24 cellular contexts compared by ENCODE assay signal in genomic region chr3:195064300-195064931, GRCh38.
DNase-seq lines count a peak whose midpoint lies in the region; ATAC-seq and TF ChIP-seq lines count a peak whose summit lies in the region.
"Had no signal": no experiment of that assay in that cellular context is flagged by ENCODE, and none has a peak within 500 bp of the region (broad histone marks: within the 10 kb centered on the region; RNA-seq: fewer than 3 reads in every experiment).

No MANE protein-coding gene starts in this region.

- H3K36me3 ChIP-seq in BLaER1 (peaks cover 10% of the 10 kb centered on the region), Panc1 (ENCODE audit: control insufficient read depth, insufficient read depth, low read length) (no peaks in the 10 kb centered on the region), heart right ventricle (peaks cover 0 to 8% (median 0%) of the 10 kb centered on the region in 9 donors), osteoblast (ENCODE audit: insufficient read depth, low read length) (no peaks in the 10 kb centered on the region), smooth muscle cell (ENCODE audit: low read depth) (no peaks in the 10 kb centered on the region)
- H3K36me3 ChIP-seq: uterus, WERI-Rb-1 had no signal

- H3K9me3 ChIP-seq in BLaER1 = peaks cover 8% of the 10 kb centered on the region; the same call in 1 of the 2 replicates
- H3K9me3 ChIP-seq in Panc1 (ENCODE audit: control insufficient read depth, insufficient read depth, low read depth, low read length) = no peaks in the 10 kb centered on the region
- no peaks in the 10 kb centered on the region for H3K9me3 ChIP-seq in heart right ventricle
- no peaks in the 10 kb centered on the region for H3K9me3 ChIP-seq in osteoblast (ENCODE audit: low read depth, low read length)
- H3K9me3 ChIP-seq in smooth muscle cell (replicated peaks; ENCODE audit: low read depth) = no peaks in the 10 kb centered on the region
- H3K9me3 ChIP-seq: uterus had no signal

- H3K27ac ChIP-seq in BLaER1 = peak overlapping the region; percentile 52
- H3K27ac ChIP-seq in Panc1 (ENCODE audit: low read length) = peak overlapping the region; percentile 64
- H3K27ac ChIP-seq in heart right ventricle = peak overlapping the region in 7 of 10 donors; percentile 10 to 88 (median 65)
- no peak overlapping the region for H3K27ac ChIP-seq in osteoblast (ENCODE audit: low read depth, low read length)
- H3K27ac ChIP-seq in smooth muscle cell (ENCODE audit: low read depth) = no peak overlapping the region
- H3K27ac ChIP-seq: parathyroid adenoma, uterus, WERI-Rb-1 had no signal

- H3K4me1 ChIP-seq in BLaER1 = peaks cover 50% of the 10 kb centered on the region
- no peaks in the 10 kb centered on the region for H3K4me1 ChIP-seq in Panc1 (ENCODE audit: control insufficient read depth, insufficient read depth, low read length)
- H3K4me1 ChIP-seq in heart right ventricle = peaks cover 0 to 30% (median 12%) of the 10 kb centered on the region in 9 donors
- no peaks in the 10 kb centered on the region for H3K4me1 ChIP-seq in osteoblast (ENCODE audit: insufficient read depth, low read length)
- peaks cover 5% of the 10 kb centered on the region for H3K4me1 ChIP-seq in smooth muscle cell (ENCODE audit: low read depth)
- H3K4me1 ChIP-seq: parathyroid adenoma, uterus had no signal

- H3K79me2 ChIP-seq in osteoblast (ENCODE audit: insufficient read depth, low read length) (no peaks in the 10 kb centered on the region), smooth muscle cell (ENCODE audit: low read depth) (no peaks in the 10 kb centered on the region)
- H3K79me2 ChIP-seq: parathyroid adenoma had no signal

- intact Hi-C loops in Panc1 (cut with micrococcal nuclease; ENCODE audit: unreplicated experiment) = no loop called here
- intact Hi-C loops in heart right ventricle (cut with DNase I) = no loop called here

- peak overlapping the region; percentile 44; the same call in 1 of the 2 replicates for H3K9ac ChIP-seq in BLaER1
- no peak overlapping the region for H3K9ac ChIP-seq in smooth muscle cell (ENCODE audit: low read depth)
- H3K9ac ChIP-seq: parathyroid adenoma had no signal

- 37 to 50% methylated on average over 8 of the region's 8 CpGs for WGBS in heart right ventricle, 2 donors
- 87% methylated on average over 8 of the region's 8 CpGs for WGBS in smooth muscle cell (ENCODE audit: low lambda C conversion rate)

- H2AFZ ChIP-seq in osteoblast (ENCODE audit: low read length) (no peak overlapping the region), smooth muscle cell (ENCODE audit: low read depth) (no peak overlapping the region)

- H3K4me3 ChIP-seq in BLaER1 = no peak overlapping the region
- no peak overlapping the region for H3K4me3 ChIP-seq in Panc1 (ENCODE audit: low read depth in 2 of 2, low read length in 2 of 2)
- no peak overlapping the region for H3K4me3 ChIP-seq in heart right ventricle
- no peak overlapping the region for H3K4me3 ChIP-seq in osteoblast (ENCODE audit: insufficient read depth, low read length)
- H3K4me3 ChIP-seq in smooth muscle cell = no peak overlapping the region
- H3K4me3 ChIP-seq: skin epidermis, uterus had no signal

- no peak for ATAC-seq in Panc1
- ATAC-seq in heart right ventricle = peak in 7 of 8 donors; percentile 41 to 73 (median 60)
- ATAC-seq: activated CD8-positive, alpha-beta T cell treated with anti-CD3 and anti-CD28 coated beads for 36 hours; natural killer cell had no signal

- no peaks in the 10 kb centered on the region for H3F3A ChIP-seq in smooth muscle cell (ENCODE audit: low read depth)

- TF ChIP-seq CTCF in Panc1 (IDR thresholded peaks at IDR 0.05) = no peak
- no peak for TF ChIP-seq CTCF in heart right ventricle (IDR thresholded peaks at IDR 0.05)
- no peak for TF ChIP-seq CTCF in osteoblast (IDR thresholded peaks at IDR 0.05; ENCODE audit: extremely low read depth, low read depth, low read length)
- TF ChIP-seq CTCF in smooth muscle cell (IDR thresholded peaks at IDR 0.05; ENCODE audit: borderline replicate concordance, insufficient read depth, poor library complexity, severe bottlenecking) = no peak

- DNase-seq in Panc1 (ENCODE audit: low read depth, low spot score) (no peak), heart right ventricle (peak in 1 of 2 donors; percentile 47), osteoblast (ENCODE audit: insufficient read length, low spot score, missing footprints) (peak; percentile 43), smooth muscle cell (lab: John Stamatoyannopoulos, UW; ENCODE audit: unreplicated experiment) (no peak), LoVo (ENCODE audit: low spot score) (no peak), NCI-H2196 treated with DMSO at 0.1 percent for 48 hours (lab: John Stamatoyannopoulos, UW; ENCODE audit: unreplicated experiment) (no peak)
- no peak for DNase-seq in effector CD4-positive, alpha-beta T cell
- DNase-seq: activated CD8-positive, alpha-beta T cell treated with anti-CD3 and anti-CD28 coated beads for 36 hours; activated naive CD4-positive, alpha-beta T cell treated with anti-CD3 and anti-CD28 coated beads, Interleukin-2, amount 10 ng/mL, durations not matched to agents 7 days and 5 days; activated T-cell treated with anti-CD3 and anti-CD28 coated beads, Interleukin-2, amount 50 U/mL, for 24 hours; CD4-positive, alpha-beta T cell; endodermal cell; islet precursor cell; KBM-7; natural killer cell; NCI-H187 treated with DMSO at 0.1 percent for 48 hours; NCI-H446 treated with DMSO at 0.1 percent for 48 hours; stimulated activated CD4-positive, alpha-beta T cell treated with anti-CD3 and anti-CD28 coated beads, Interleukin-4, amount 100 ng/mL, for 4 hours; T-helper 1 cell; uterus; WERI-Rb-1 had no signal

- POLR2A ChIA-PET in Panc1 (lab: Charles Lee) = no interaction called here

- H4K20me1 ChIP-seq in BLaER1 (no peaks in the 10 kb centered on the region), osteoblast (ENCODE audit: insufficient read depth, low read length) (no peaks in the 10 kb centered on the region), smooth muscle cell (ENCODE audit: low read depth) (no peaks in the 10 kb centered on the region)

- H3K27me3 ChIP-seq in BLaER1 (no peaks in the 10 kb centered on the region; the same call in 1 of the 2 replicates), Panc1 (ENCODE audit: control insufficient read depth, insufficient read depth, low read length) (no peaks in the 10 kb centered on the region), heart right ventricle (no peaks in the 10 kb centered on the region), osteoblast (ENCODE audit: insufficient read depth, low read length) (no peaks in the 10 kb centered on the region), smooth muscle cell (ENCODE audit: low read depth) (no peaks in the 10 kb centered on the region)
- H3K27me3 ChIP-seq: uterus had no signal

- CTCF ChIA-PET in Panc1 (lab: Charles Lee) = no interaction called here

- peak overlapping the region; percentile 86 for H3K4me2 ChIP-seq in BLaER1
- H3K4me2 ChIP-seq in osteoblast (ENCODE audit: insufficient read depth, low read length) = no peak overlapping the region
- H3K4me2 ChIP-seq in smooth muscle cell = no peak overlapping the region

- BruUV-seq in Panc1 (replicated peaks; lab: Mats Ljungman, UMichigan) = no TSS peak

- in situ Hi-C loops in Panc1 (cut with HindIII; ENCODE audit: low pct_unique_long_range_greater_than_20kb, low sequenced_read_pairs) = no loop called here

Comparison
In these comparisons a context has a peak if more than half of its experiments do, and no peak if none do; other contexts are left out.
1. H3K27ac ChIP-seq: peak in BLaER1 (single experiment), Panc1 (single experiment) and heart right ventricle (7 of 10); none in osteoblast (single experiment) and smooth muscle cell (single experiment).